Comparison of ENCODE assay signal across 21 cellular contexts in genomic region chr9:105030285-105030684, GRCh38.
A peak's percentile ranks its signal among the peaks of the same experiment; 100 is the strongest.
DNase-seq lines count a peak whose midpoint lies in the region; ATAC-seq, FAIRE-seq and TF ChIP-seq lines count a peak whose summit lies in the region.
"Had no signal": no experiment of that assay in that cellular context is flagged by ENCODE, and none has a peak within 500 bp of the region (broad histone marks: within the 10 kb centered on the region; RNA-seq: fewer than 3 reads in every experiment).

No MANE protein-coding gene starts in this region.

- H3K4me3 Mint-ChIP-seq in type B pancreatic cell = no peak overlapping the region
- H3K4me3 Mint-ChIP-seq: B cell; CD4-positive, alpha-beta T cell; CD8-positive, alpha-beta T cell had no signal

- TF ChIP-seq CTCF in bronchial epithelial cell (IDR thresholded peaks at IDR 0.05; ENCODE audit: insufficient read depth, low read length, severe bottlenecking) (no peak), keratinocyte (optimal IDR thresholded peaks at IDR 0.05 in 1 of 3, IDR thresholded peaks at IDR 0.05 in 1 of 3, conservative IDR thresholded peaks at IDR 0.05 in 1 of 3; ENCODE audit: extremely low read depth in 1 of 3, insufficient read depth in 2 of 3, low read length in 3 of 3) (no peak), type B pancreatic cell (conservative IDR thresholded peaks at IDR 0.05) (no peak)

- peak overlapping the region; percentile 73 for H3K27ac ChIP-seq in epithelial cell of prostate
- H3K27ac ChIP-seq in keratinocyte (ENCODE audit: control insufficient read depth, insufficient read depth, low read length) = no peak overlapping the region
- H3K27ac ChIP-seq: 22Rv1; A549; BLaER1 treated with 17β-estradiol and CSF1 and Interleukin-3, amounts not matched to agents 10 nM and 100 nM; C4-2B had no signal

- H2AFZ ChIP-seq in keratinocyte (ENCODE audit: control insufficient read depth, low read length) = peak overlapping the region; percentile 12

- H3K4me1 Mint-ChIP-seq in type B pancreatic cell (ENCODE audit: unreplicated experiment) = no peaks in the 10 kb centered on the region
- H3K4me1 Mint-ChIP-seq: B cell had no signal

- H3K9me3 ChIP-seq in keratinocyte (ENCODE audit: control insufficient read depth, low read depth, low read length) = no peaks in the 10 kb centered on the region
- H3K9me3 ChIP-seq: A549; BLaER1 treated with 17β-estradiol and CSF1 and Interleukin-3, amounts not matched to agents 10 nM and 100 nM; Caco-2 had no signal

- ATAC-seq in HG02840 (IDR thresholded peaks at IDR 0.05; ENCODE audit: low FRiP score, unreplicated experiment) = no peak
- ATAC-seq: A549; CD8-positive, alpha-beta T cell had no signal

- no peaks in the 10 kb centered on the region for H3K27me3 Mint-ChIP-seq in type B pancreatic cell
- H3K27me3 Mint-ChIP-seq: B cell; CD4-positive, alpha-beta T cell had no signal

- H3K4me2 ChIP-seq in keratinocyte (ENCODE audit: control insufficient read depth, extremely low read depth, insufficient read depth, low read depth, low read length) = no peak overlapping the region
- H3K4me2 ChIP-seq: A549 had no signal

- H3K36me3 ChIP-seq in bronchial epithelial cell (ENCODE audit: control insufficient read depth, insufficient read depth, low read length) = no peaks in the 10 kb centered on the region
- H3K36me3 ChIP-seq in keratinocyte (ENCODE audit: control insufficient read depth in 2 of 2, extremely low read depth in 1 of 2, insufficient read depth in 2 of 2, low read length in 2 of 2) = no peaks in the 10 kb centered on the region
- H3K36me3 ChIP-seq: BLaER1 treated with 17β-estradiol and CSF1 and Interleukin-3, amounts not matched to agents 10 nM and 100 nM had no signal

- DNase-seq in bronchial epithelial cell (ENCODE audit: low read depth) (peak; percentile 87), epithelial cell of prostate (ENCODE audit: low read depth, low spot score) (peak; percentile 72), keratinocyte (ENCODE audit: low read depth, low spot score) (no peak), type B pancreatic cell (ENCODE audit: extremely low spot score, unreplicated experiment) (no peak)
- DNase-seq: AML-193; Caco-2; Calu3; CD4-positive, alpha-beta T cell; CD8-positive, alpha-beta T cell; DMS79 treated with DMSO at 0.1 percent for 48 hours; GF-D8 had no signal

- H3K4me1 ChIP-seq in keratinocyte (ENCODE audit: control insufficient read depth, extremely low read depth, insufficient read depth, low read length) = peaks cover 3% of the 10 kb centered on the region
- H3K4me1 ChIP-seq: A549, Caco-2 had no signal

- H3K9ac ChIP-seq in keratinocyte (ENCODE audit: control insufficient read depth, extremely low read depth, insufficient read depth, low read length) = no peak overlapping the region
- H3K9ac ChIP-seq: BLaER1 treated with 17β-estradiol and CSF1 and Interleukin-3, amounts not matched to agents 10 nM and 100 nM had no signal

- H3K4me3 ChIP-seq in bronchial epithelial cell (ENCODE audit: low read depth, low read length) (no peak overlapping the region), keratinocyte (ENCODE audit: control insufficient read depth in 2 of 3, extremely low read depth in 1 of 3, insufficient read depth in 2 of 3, low read depth in 1 of 3, low read length in 3 of 3) (no peak overlapping the region)
- H3K4me3 ChIP-seq: A549; BLaER1 treated with 17β-estradiol and CSF1 and Interleukin-3, amounts not matched to agents 10 nM and 100 nM had no signal

- no peaks in the 10 kb centered on the region for H4K20me1 ChIP-seq in keratinocyte (ENCODE audit: control insufficient read depth, extremely low read depth, insufficient read depth, low read length)
- H4K20me1 ChIP-seq: BLaER1 treated with 17β-estradiol and CSF1 and Interleukin-3, amounts not matched to agents 10 nM and 100 nM had no signal

- no peak overlapping the region for H3K27ac Mint-ChIP-seq in type B pancreatic cell
- H3K27ac Mint-ChIP-seq: B cell; CD4-positive, alpha-beta T cell; CD8-positive, alpha-beta T cell had no signal

- H3K27me3 ChIP-seq in bronchial epithelial cell (ENCODE audit: control insufficient read depth, insufficient read depth, low read length) (no peaks in the 10 kb centered on the region), keratinocyte (ENCODE audit: control insufficient read depth, extremely low read depth, insufficient read depth, low read length) (no peaks in the 10 kb centered on the region)
- H3K27me3 ChIP-seq: BLaER1 treated with 17β-estradiol and CSF1 and Interleukin-3, amounts not matched to agents 10 nM and 100 nM had no signal

- dilution Hi-C loops in keratinocyte (cut with MboI; ENCODE audit: extremely low pct_ligation_motif_present, low sequenced_read_pairs) = no loop called here

- no peak for FAIRE-seq in bronchial epithelial cell (lab: Jason Lieb, UNC)
- no peak for FAIRE-seq in keratinocyte (lab: Jason Lieb, UNC)
- FAIRE-seq: A549, D721Med, G401.6, GM12891, GM19239 had no signal

- no peaks in the 10 kb centered on the region for H3K36me3 Mint-ChIP-seq in type B pancreatic cell
- H3K36me3 Mint-ChIP-seq: CD8-positive, alpha-beta T cell had no signal

- no peaks in the 10 kb centered on the region for H3K79me2 ChIP-seq in keratinocyte (ENCODE audit: control insufficient read depth, insufficient read depth, low read length)

- no peaks in the 10 kb centered on the region for H3K9me3 Mint-ChIP-seq in type B pancreatic cell
- H3K9me3 Mint-ChIP-seq: CD4-positive, alpha-beta T cell had no signal

- H3K9me1 ChIP-seq in keratinocyte (ENCODE audit: control insufficient read depth, extremely low read depth, insufficient read depth, low read length) = no peaks in the 10 kb centered on the region

Comparison
In these comparisons a context has a peak if more than half of its experiments do, and no peak if none do; other contexts are left out.
1. DNase-seq: peak in bronchial epithelial cell (single experiment) and epithelial cell of prostate (single experiment); none in keratinocyte (single experiment) and type B pancreatic cell (single experiment).